11 cellular contexts compared by ENCODE assay signal in genomic region chr10:70509376-70509775, GRCh38. TPM values are rescaled to one million over a fixed set of nuclear protein-coding genes. Genes with fewer than 3 reads are reported as not detected.
DNase-seq lines count a peak whose midpoint lies in the region; ATAC-seq and TF ChIP-seq lines count a peak whose summit lies in the region.
"Had no signal": no experiment of that assay in that cellular context is flagged by ENCODE, and none has a peak within 500 bp of the region (broad histone marks: within the 10 kb centered on the region; RNA-seq: fewer than 3 reads in every experiment).

No MANE protein-coding gene starts in this region.

- peak overlapping the region in 1 of 3 experiments; percentile 15 for H3K4me3 Mint-ChIP-seq in nephron
- H3K4me3 Mint-ChIP-seq: CD4-positive, CD25-positive, alpha-beta regulatory T cell had no signal

- H3K9me3 ChIP-seq in adrenal gland (replicated peaks in 1 of 3) = no peaks in the 10 kb centered on the region
- H3K9me3 ChIP-seq in heart left ventricle = no peaks in the 10 kb centered on the region
- no peaks in the 10 kb centered on the region for H3K9me3 ChIP-seq in upper lobe of left lung
- H3K9me3 ChIP-seq in osteoblast (ENCODE audit: low read depth, low read length) = no peaks in the 10 kb centered on the region

- no peaks in the 10 kb centered on the region for H3K27me3 ChIP-seq in adrenal gland
- no peaks in the 10 kb centered on the region for H3K27me3 ChIP-seq in heart left ventricle
- no peaks in the 10 kb centered on the region for H3K27me3 ChIP-seq in upper lobe of left lung
- peaks cover 4% of the 10 kb centered on the region for H3K27me3 ChIP-seq in osteoblast (ENCODE audit: insufficient read depth, low read length)

- H3K36me3 Mint-ChIP-seq in nephron (ENCODE audit: low read depth) = no peaks in the 10 kb centered on the region
- H3K36me3 Mint-ChIP-seq: activated naive CD4-positive, alpha-beta T cell treated with anti-CD3 and anti-CD28 coated beads, Interleukin-2, amount 50 U/mL, for 72 hours; CD4-positive, CD25-positive, alpha-beta regulatory T cell had no signal

- TF ChIP-seq POLR2A in adrenal gland (IDR thresholded peaks at IDR 0.05) = no peak
- no peak for TF ChIP-seq POLR2A in heart left ventricle (IDR thresholded peaks at IDR 0.05)
- TF ChIP-seq POLR2A in upper lobe of left lung (IDR thresholded peaks at IDR 0.05) = no peak

- no peak overlapping the region for H2AFZ ChIP-seq in osteoblast (ENCODE audit: low read length)

- no peaks in the 10 kb centered on the region for H3K36me3 ChIP-seq in adrenal gland (replicated peaks in 1 of 2)
- H3K36me3 ChIP-seq in heart left ventricle = no peaks in the 10 kb centered on the region
- no peaks in the 10 kb centered on the region for H3K36me3 ChIP-seq in upper lobe of left lung
- H3K36me3 ChIP-seq in osteoblast (ENCODE audit: insufficient read depth, low read length) = no peaks in the 10 kb centered on the region

- peak overlapping the region in 3 of 5 donors; percentile 38 to 82 (median 49) for H3K27ac ChIP-seq in adrenal gland
- peak overlapping the region in 11 of 12 donors; percentile 47 to 80 (median 70) for H3K27ac ChIP-seq in heart left ventricle
- H3K27ac ChIP-seq in upper lobe of left lung = peak overlapping the region; percentile 49 to 77 (median 74)
- no peak overlapping the region for H3K27ac ChIP-seq in osteoblast (ENCODE audit: low read depth, low read length)

- TF ChIP-seq EP300 in upper lobe of left lung (IDR thresholded peaks at IDR 0.05) = no peak

- peaks cover 4% of the 10 kb centered on the region for H3K27me3 Mint-ChIP-seq in nephron (ENCODE audit: low read depth)
- H3K27me3 Mint-ChIP-seq: activated B cell treated with CpG ODN at 0.5 μM for 24 hours, progenitor cell of endocrine pancreas had no signal

- peaks cover 50% of the 10 kb centered on the region for H3K4me1 Mint-ChIP-seq in nephron

- DNase-seq in adrenal gland = peak in 4 of 7 donors; percentile 28 to 68 (median 39)
- peak in 2 of 5 donors; percentile 53 to 55 for DNase-seq in heart left ventricle
- no peak for DNase-seq in upper lobe of left lung
- DNase-seq in NCI-H82 (lab: John Stamatoyannopoulos, UW) = no peak
- no peak for DNase-seq in osteoblast (ENCODE audit: insufficient read length, low spot score, missing footprints)
- DNase-seq: activated B cell treated with CpG ODN at 0.5 μM for 24 hours; CD4-positive, CD25-positive, alpha-beta regulatory T cell had no signal

- H3K27ac Mint-ChIP-seq in nephron = peak overlapping the region in 2 of 3 experiments; percentile 92 to 95
- H3K27ac Mint-ChIP-seq: activated B cell treated with CpG ODN at 0.5 μM for 24 hours; activated naive CD4-positive, alpha-beta T cell treated with anti-CD3 and anti-CD28 coated beads, Interleukin-2, amount 50 U/mL, for 72 hours had no signal

- H3K4me3 ChIP-seq in adrenal gland (no peak overlapping the region), heart left ventricle (peak overlapping the region in 2 of 12 donors; percentile 5), upper lobe of left lung (no peak overlapping the region), osteoblast (ENCODE audit: insufficient read depth, low read length) (no peak overlapping the region)

- no peak for TF ChIP-seq CTCF in adrenal gland (IDR thresholded peaks at IDR 0.05)
- no peak for TF ChIP-seq CTCF in heart left ventricle (IDR thresholded peaks at IDR 0.05)
- no peak for TF ChIP-seq CTCF in nephron (IDR thresholded peaks at IDR 0.05; ENCODE audit: unreplicated experiment in 3 of 3)
- no peak for TF ChIP-seq CTCF in upper lobe of left lung (IDR thresholded peaks at IDR 0.05)
- TF ChIP-seq CTCF in osteoblast (IDR thresholded peaks at IDR 0.05; ENCODE audit: extremely low read depth, low read depth, low read length) = no peak

- WGBS in adrenal gland, 4 donors = 47 to 74% (median 61%) methylated on average over 2 of the region's 2 CpGs
- 27 to 53% (median 40%) methylated on average over 2 of the region's 2 CpGs for WGBS in heart left ventricle, 4 donors
- 59% methylated on average over 2 of the region's 2 CpGs; no CpG with 5 or more reads in 1 of the 2 donors for WGBS in upper lobe of left lung, 2 donors

- H4K20me1 ChIP-seq in osteoblast (ENCODE audit: insufficient read depth, low read length) = no peaks in the 10 kb centered on the region

- H3K9me3 Mint-ChIP-seq in nephron = no peaks in the 10 kb centered on the region
- H3K9me3 Mint-ChIP-seq: activated B cell treated with CpG ODN at 0.5 μM for 24 hours; activated naive CD4-positive, alpha-beta T cell treated with anti-CD3 and anti-CD28 coated beads, Interleukin-2, amount 50 U/mL, for 72 hours; CD4-positive, CD25-positive, alpha-beta regulatory T cell had no signal

- intact Hi-C loops in adrenal gland (cut with DNase I) (no loop called here), heart left ventricle (cut with DNase I) (no loop called here)

- H3K79me2 ChIP-seq in osteoblast (ENCODE audit: insufficient read depth, low read length) = no peaks in the 10 kb centered on the region

- H3K4me1 ChIP-seq in adrenal gland (replicated peaks in 1 of 2) = peaks cover 17 to 43% of the 10 kb centered on the region in 2 donors
- peaks cover 16 to 72% (median 53%) of the 10 kb centered on the region in 12 donors for H3K4me1 ChIP-seq in heart left ventricle
- H3K4me1 ChIP-seq in upper lobe of left lung = peaks cover 49 to 73% (median 53%) of the 10 kb centered on the region in 4 donors
- no peaks in the 10 kb centered on the region for H3K4me1 ChIP-seq in osteoblast (ENCODE audit: insufficient read depth, low read length)

- peak; percentile 7 to 60 (median 52) for ATAC-seq in heart left ventricle
- ATAC-seq in upper lobe of left lung (ENCODE audit: low FRiP score in 2 of 2) = peak; percentile 19 to 29
- ATAC-seq in GM19324 (IDR thresholded peaks at IDR 0.05; ENCODE audit: low FRiP score, unreplicated experiment) = no peak
- ATAC-seq: activated naive CD4-positive, alpha-beta T cell treated with anti-CD3 and anti-CD28 coated beads, Interleukin-2, amount 50 U/mL, for 72 hours had no signal

- H3K4me2 ChIP-seq in osteoblast (ENCODE audit: insufficient read depth, low read length) = no peak overlapping the region

RNA-seq across cellular contexts. Expression of gene PALD1, which starts 30.8 kb away (rescaled TPM):
- total RNA-seq in adrenal gland = 10 to 100 TPM in 4 of 8 donors, 1 to 10 TPM in 4; 4.5 to 16.2 (median 9.3) TPM
- 1 to 10 TPM; 2.0 to 7.6 (median 5.5) TPM for polyA plus RNA-seq in adrenal gland
- 10 to 100 TPM in 1 of 9 donors, 1 to 10 TPM in 8; 3.2 to 12.3 (median 6.7) TPM for total RNA-seq in heart left ventricle
- 1 to 10 TPM; 2.7 to 4.7 TPM for polyA plus RNA-seq in heart left ventricle
- 10 to 100 TPM in 5 of 6 donors, 1 to 10 TPM in 1; 8.9 to 25.4 (median 13.4) TPM for total RNA-seq in upper lobe of left lung
- total RNA-seq in osteoblast = under 0.01 and 0.29 TPM in 2 replicates
- total RNA-seq: CD4-positive, CD25-positive, alpha-beta regulatory T cell had no signal
- polyA plus RNA-seq: CD4-positive, CD25-positive, alpha-beta regulatory T cell had no signal

Comparison
In these comparisons a context has a peak if more than half of its experiments do, and no peak if none do; other contexts are left out.
1. DNase-seq: peak in adrenal gland (4 of 7); none in upper lobe of left lung (0 of 2), NCI-H82 (single experiment) and osteoblast (single experiment).